In the genomic region with DNA sequence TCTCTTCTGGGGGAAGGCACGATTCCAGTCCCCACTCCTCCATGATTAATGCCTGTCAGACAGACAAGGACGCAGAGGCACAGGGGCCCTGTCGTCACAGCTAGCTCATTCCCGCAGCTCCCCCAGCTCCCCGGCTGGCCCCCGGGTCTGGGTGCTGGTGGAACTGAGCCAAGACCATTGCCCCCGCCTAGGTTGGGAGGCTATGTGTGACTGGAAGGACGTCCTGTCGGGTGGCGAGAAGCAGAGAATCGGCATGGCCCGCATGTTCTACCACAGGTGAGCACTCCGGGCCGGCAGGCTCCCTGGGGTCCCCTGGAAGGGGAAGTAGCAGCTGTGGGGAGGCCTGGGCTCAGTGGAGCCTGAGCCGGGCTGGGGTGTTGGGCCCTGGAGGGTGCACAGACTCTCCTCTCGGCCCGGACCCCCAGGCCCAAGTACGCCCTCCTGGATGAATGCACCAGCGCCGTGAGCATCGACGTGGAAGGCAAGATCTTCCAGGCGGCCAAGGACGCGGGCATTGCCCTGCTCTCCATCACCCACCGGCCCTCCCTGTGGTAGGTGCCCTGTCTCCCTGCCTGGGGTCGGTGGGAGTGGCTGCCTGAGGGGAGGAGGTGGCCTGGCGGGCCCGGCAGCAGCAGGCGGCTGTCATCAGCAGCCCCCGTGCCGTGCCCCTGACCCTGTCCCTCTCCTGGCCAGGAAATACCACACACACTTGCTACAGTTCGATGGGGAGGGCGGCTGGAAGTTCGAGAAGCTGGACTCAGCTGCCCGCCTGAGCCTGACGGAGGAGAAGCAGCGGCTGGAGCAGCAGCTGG, we compare ENCODE assay signal across 8 cellular contexts. TPM values are rescaled to one million over a fixed set of nuclear protein-coding genes. Genes with fewer than 3 reads are reported as not detected.
A peak's percentile ranks its signal among the peaks of the same experiment; 100 is the strongest.
DNase-seq lines count a peak whose midpoint lies in the region; TF ChIP-seq lines count a peak whose summit lies in the region.
"Not testable (repeated sequence)": the region's sequence is repeated elsewhere in the genome, so short reads cannot be mapped to it uniquely, and the experiment has no call there.

No MANE protein-coding gene starts in this region.

- peaks cover 26 to 67% (median 55%) of the 10 kb centered on the region in 10 experiments for H3K4me1 ChIP-seq in BLaER1 treated with 17β-estradiol and CSF1 and Interleukin-3, amounts not matched to agents 10 nM and 100 nM
- H3K4me1 ChIP-seq in mammary epithelial cell (ENCODE audit: insufficient read depth, low read length) (peaks cover 21% of the 10 kb centered on the region), spleen (peaks cover 0 to 44% (median 9%) of the 10 kb centered on the region in 6 donors)
- not testable (repeated sequence) for H3K4me1 ChIP-seq in parathyroid adenoma

- peaks cover 0 to 62% (median 21%) of the 10 kb centered on the region in 11 experiments; a peak in 15 of 22 replicates for H4K20me1 ChIP-seq in BLaER1 treated with 17β-estradiol and CSF1 and Interleukin-3, amounts not matched to agents 10 nM and 100 nM
- not testable (repeated sequence) for H4K20me1 ChIP-seq in mammary epithelial cell (ENCODE audit: insufficient read depth, low read length)

- DNase-seq in NCI-H146 (lab: John Stamatoyannopoulos, UW), result peak; percentile 44
- DNase-seq in mammary epithelial cell, result not testable (repeated sequence)
- peak; percentile 31 for DNase-seq in fibroblast of pulmonary artery (ENCODE audit: low read depth)
- DNase-seq in left kidney (ENCODE audit: low read depth, low spot score), result peak; percentile 78
- DNase-seq in spleen, result peak; percentile 81
- DNase-seq in ureter (ENCODE audit: low spot score), result peak; percentile 41

- TF ChIP-seq CTCF in mammary epithelial cell (conservative IDR thresholded peaks at IDR 0.05 in 1 of 2, IDR thresholded peaks at IDR 0.05 in 1 of 2; ENCODE audit: extremely low read depth in 1 of 2, insufficient read depth in 1 of 2, low read depth in 1 of 2, low read length in 2 of 2); fibroblast of pulmonary artery (IDR thresholded peaks at IDR 0.05; ENCODE audit: low read length, missing control alignments); parathyroid adenoma (IDR thresholded peaks at IDR 0.05); spleen (IDR thresholded peaks at IDR 0.05 in 8 of 11, conservative IDR thresholded peaks at IDR 0.05 in 3 of 11): not testable (repeated sequence)

- BruUV-seq in mammary epithelial cell (replicated peaks; lab: Mats Ljungman, UMichigan), result not testable (repeated sequence)

- peak overlapping the region; percentile 48 to 75 (median 67) for H3K4me2 ChIP-seq in BLaER1 treated with 17β-estradiol and CSF1 and Interleukin-3, amounts not matched to agents 10 nM and 100 nM
- not testable (repeated sequence) for H3K4me2 ChIP-seq in mammary epithelial cell (ENCODE audit: insufficient read depth, low read depth, low read length); parathyroid adenoma (ENCODE audit: low read length)

- not testable (repeated sequence) for TF ChIP-seq POLR2A in spleen (IDR thresholded peaks at IDR 0.05)

- H2AFZ ChIP-seq in mammary epithelial cell (ENCODE audit: low read depth, low read length) (peak overlapping the region; percentile 48), parathyroid adenoma (peak overlapping the region; percentile 58)

- H3K9me3 ChIP-seq in BLaER1 treated with 17β-estradiol and CSF1 and Interleukin-3, amounts not matched to agents 10 nM and 100 nM (replicated peaks in 1 of 11); mammary epithelial cell (replicated peaks; ENCODE audit: insufficient read depth, low read length); parathyroid adenoma (ENCODE audit: control insufficient read depth, low read length); spleen: not testable (repeated sequence)

- in situ Hi-C loops in mammary epithelial cell (cut with MboI; ENCODE audit: low sequenced_read_pairs in 2 of 2), result not testable (repeated sequence)

- H3K4me3 ChIP-seq in BLaER1 treated with 17β-estradiol and CSF1 and Interleukin-3, amounts not matched to agents 10 nM and 100 nM; mammary epithelial cell (replicated peaks in 1 of 3; ENCODE audit: insufficient read depth in 1 of 3, low read depth in 2 of 3, low read length in 3 of 3); fibroblast of pulmonary artery (replicated peaks; ENCODE audit: low read depth, low read length); parathyroid adenoma (ENCODE audit: low read depth, low read length); spleen: not testable (repeated sequence)

- 58% methylated on average over 9 of the region's 38 CpGs for WGBS in mammary epithelial cell (ENCODE audit: low coverage, missing lambda C conversion rate)
- 58 to 90% (median 69%) methylated on average over 2 to 37 of the region's 38 CpGs for WGBS in spleen, 5 donors

- H3K79me2 ChIP-seq in mammary epithelial cell (ENCODE audit: insufficient read depth, low read length); parathyroid adenoma: not testable (repeated sequence)

- intact Hi-C loops in mammary epithelial cell (cut with micrococcal nuclease); spleen (cut with DNase I; ENCODE audit: low total_unique reads): not testable (repeated sequence)

- peaks cover 9 to 66% (median 35%) of the 10 kb centered on the region in 11 experiments; a peak in 20 of 22 replicates for H3K27me3 ChIP-seq in BLaER1 treated with 17β-estradiol and CSF1 and Interleukin-3, amounts not matched to agents 10 nM and 100 nM
- not testable (repeated sequence) for H3K27me3 ChIP-seq in mammary epithelial cell (ENCODE audit: insufficient read depth, low read length); parathyroid adenoma (ENCODE audit: control insufficient read depth, insufficient read depth, low read length)
- H3K27me3 ChIP-seq in spleen (replicated peaks in 1 of 7), result peaks cover 0 to 11% (median 0%) of the 10 kb centered on the region in 7 donors

- not testable (repeated sequence) for H3K27ac ChIP-seq in BLaER1 treated with 17β-estradiol and CSF1 and Interleukin-3, amounts not matched to agents 10 nM and 100 nM; mammary epithelial cell (ENCODE audit: insufficient read depth, low read depth, low read length); parathyroid adenoma; spleen

- CTCF ChIA-PET in mammary epithelial cell (lab: Charles Lee; ENCODE audit: low non-redundant PET), result not testable (repeated sequence)

- H3K36me3 ChIP-seq in BLaER1 treated with 17β-estradiol and CSF1 and Interleukin-3, amounts not matched to agents 10 nM and 100 nM, result peaks cover 0 to 26% (median 0%) of the 10 kb centered on the region in 11 experiments; a peak in 4 of 22 replicates
- H3K36me3 ChIP-seq in mammary epithelial cell (ENCODE audit: insufficient read depth, low read length); parathyroid adenoma (ENCODE audit: control insufficient read depth, insufficient read depth, low read length): not testable (repeated sequence)
- peaks cover 0 to 38% (median 0%) of the 10 kb centered on the region in 6 donors for H3K36me3 ChIP-seq in spleen

- 0 out of 22 replicates have a peak overlapping the region, but pooled peaks of 2 of the 11 experiments have one; percentile 8 to 13 for H3K9ac ChIP-seq in BLaER1 treated with 17β-estradiol and CSF1 and Interleukin-3, amounts not matched to agents 10 nM and 100 nM
- H3K9ac ChIP-seq in mammary epithelial cell (ENCODE audit: insufficient read depth, low read length); parathyroid adenoma: not testable (repeated sequence)

- dilution Hi-C loops in mammary epithelial cell (cut with HindIII; ENCODE audit: low sequenced_read_pairs), result not testable (repeated sequence)

RNA-seq across cellular contexts. Expression of gene ABCD1, which starts 18.3 kb away (rescaled TPM):
- total RNA-seq in mammary epithelial cell, result 1 to 10 TPM; 4.0 to 5.7 TPM
- polyA plus RNA-seq in mammary epithelial cell, result 1.7 TPM
- 22.6 TPM for polyA minus RNA-seq in mammary epithelial cell
- 10 to 100 TPM; 14.9 to 28.1 (median 23.2) TPM for total RNA-seq in spleen
- polyA plus RNA-seq in spleen, result 1 to 10 TPM; 5.1 to 9.7 (median 6.9) TPM
- total RNA-seq in ureter, result 15.1 TPM

RNA-seq across cellular contexts. Expression of gene BCAP31, which starts 18.8 kb away (rescaled TPM):
- total RNA-seq in mammary epithelial cell (100 to 1,000 TPM; 156 to 277 TPM), spleen (100 to 1,000 TPM; 132 to 173 (median 136) TPM), ureter (315 TPM)
- polyA plus RNA-seq in mammary epithelial cell (256 TPM), spleen (100 to 1,000 TPM in 2 of 3 donors, 10 to 100 TPM in 1; 77.3 to 135 (median 108) TPM)
- 371 TPM for polyA minus RNA-seq in mammary epithelial cell

RNA-seq across cellular contexts. Expression of gene PLXNB3, which starts 21.0 kb away (rescaled TPM):
- total RNA-seq in mammary epithelial cell (10 to 100 TPM; 15.2 to 24.6 TPM), spleen (1 to 10 TPM in 6 of 7 donors, under 1 TPM in 1; 0.68 to 2.8 (median 1.7) TPM), ureter (42.8 TPM)
- polyA plus RNA-seq in mammary epithelial cell (12.0 TPM), spleen (1 to 10 TPM in 1 of 3 donors, under 1 TPM in 2; 0.48 to 1.5 (median 0.49) TPM)
- polyA minus RNA-seq in mammary epithelial cell, result 3.6 TPM

RNA-seq across cellular contexts. Expression of gene SRPK3, which starts 37.8 kb away (rescaled TPM):
- under 1 TPM; 0.09 to 0.33 TPM for total RNA-seq in mammary epithelial cell
- 0.10 TPM for polyA plus RNA-seq in mammary epithelial cell
- polyA minus RNA-seq in mammary epithelial cell, result not detected
- not detected for total RNA-seq in spleen
- polyA plus RNA-seq in spleen, result under 1 TPM; 0.03 to 0.26 (median 0.07) TPM
- 2.7 TPM for total RNA-seq in ureter

RNA-seq across cellular contexts. Expression of gene IDH3G, which starts 51.2 kb away (rescaled TPM):
- total RNA-seq in mammary epithelial cell, result 10 to 100 TPM; 40.5 to 54.9 TPM
- polyA plus RNA-seq in mammary epithelial cell, result 89.3 TPM
- polyA minus RNA-seq in mammary epithelial cell, result 76.4 TPM
- 10 to 100 TPM; 51.8 to 92.7 (median 68.7) TPM for total RNA-seq in spleen
- 10 to 100 TPM; 32.7 to 47.0 (median 41.3) TPM for polyA plus RNA-seq in spleen
- total RNA-seq in ureter, result 57.0 TPM

Comparison
In these comparisons a context has a peak if more than half of its experiments do, and no peak if none do; other contexts are left out.
1. RNA of gene PLXNB3, which starts 21.0 kb away (total RNA-seq): 42.8 TPM in ureter (single experiment) and 15.2 to 24.6 TPM in mammary epithelial cell; 0.68 to 2.8 TPM in spleen; every median in the first group is over 4 times any median in the second.